1 cellular context compared by ENCODE assay signal in genomic region chr3:143119009-143119914, GRCh38.
TF ChIP-seq lines count a peak whose summit lies in the region.

CHST2 (plus strand) TSS chr3:143119771; CDS start chr3:143120817, 1,046 bp downstream.

TF ChIP-seq in K562, 482 proteins besides CTCF, POLR2A, EP300 and RAD21 (continued from another document and continues in another):
- TF ChIP-seq TSHZ1 (CRISPR knock-in tag; IDR thresholded peaks at IDR 0.05) (peak; percentile 15; the same call in 1 of the 2 replicates), SNRNP70 (optimal IDR thresholded peaks at IDR 0.05; ENCODE audit: low read depth, low read length) (no peak), ZNF398 (CRISPR knock-in tag; IDR thresholded peaks at IDR 0.05) (no peak), SOX6 (IDR thresholded peaks at IDR 0.05) (peak; percentile 14; the same call in 1 of the 2 replicates), ZMIZ1 (IDR thresholded peaks at IDR 0.05; ENCODE audit: low read depth in 2 of 2, low read length in 2 of 2) (0 out of 4 replicates have a peak, but pooled peaks of 1 of the 2 experiments have one; percentile 22), TEAD4 (IDR thresholded peaks at IDR 0.05; ENCODE audit: low read length) (0 out of 2 replicates have a peak, but pooled peaks have one; percentile 6), TEAD4 (CRISPR knock-in tag; IDR thresholded peaks at IDR 0.05; ENCODE audit: borderline replicate concordance) (no peak), CBFB (CRISPR knock-in tag; IDR thresholded peaks at IDR 0.05) (no peak), KDM1A (IDR thresholded peaks at IDR 0.05) (peak; percentile 77 to 80), TAF9B (IDR thresholded peaks at IDR 0.05; ENCODE audit: partially characterized antibody) (peak; percentile 57), IFI16 (CRISPR knock-in tag; IDR thresholded peaks at IDR 0.05) (no peak), ZNF589 (CRISPR knock-in tag; IDR thresholded peaks at IDR 0.05; ENCODE audit: low read depth) (peak; percentile 65; the same call in 1 of the 2 replicates), ETS2 (tag; IDR thresholded peaks at IDR 0.05; ENCODE audit: borderline replicate concordance, poor library complexity, severe bottlenecking) (peak; percentile 78), CLOCK (CRISPR knock-in tag; IDR thresholded peaks at IDR 0.05; ENCODE audit: borderline replicate concordance) (no peak), ZBTB9 (CRISPR knock-in tag; IDR thresholded peaks at IDR 0.05) (peak; percentile 66; the same call in 1 of the 2 replicates), PHF8 (IDR thresholded peaks at IDR 0.05; ENCODE audit: borderline replicate concordance, low read length) (peak; percentile 85), GTF2A2 (tag; IDR thresholded peaks at IDR 0.05) (peak; percentile 36; the same call in 1 of the 2 replicates), GATAD2B (IDR thresholded peaks at IDR 0.05; ENCODE audit: borderline replicate concordance) (peak; percentile 35; the same call in 1 of the 2 replicates), PRPF4 (IDR thresholded peaks at IDR 0.05; ENCODE audit: insufficient read depth, low read depth, low read length, poor library complexity, severe bottlenecking) (no peak), ZNF263 (CRISPR knock-in tag; IDR thresholded peaks at IDR 0.05; ENCODE audit: borderline replicate concordance) (peak; percentile 60; the same call in 1 of the 2 replicates), TBP (optimal IDR thresholded peaks at IDR 0.05; ENCODE audit: low read depth, low read length) (peak; percentile 40), RB1 (IDR thresholded peaks at IDR 0.05; ENCODE audit: low read depth) (peak; percentile 12; the same call in 1 of the 2 replicates), GMEB1 (CRISPR knock-in tag; IDR thresholded peaks at IDR 0.05) (peak; percentile 73), PKNOX1 (IDR thresholded peaks at IDR 0.05) (peak; percentile 97), TEAD1 (CRISPR knock-in tag; IDR thresholded peaks at IDR 0.05) (no peak), POLR2G (IDR thresholded peaks at IDR 0.05; ENCODE audit: low read depth, low read length) (peak; percentile 93), TBL1XR1 (IDR thresholded peaks at IDR 0.05; ENCODE audit: low read length in 2 of 2) (peak; percentile 23 to 35; a peak in 1 of 4 replicates), E2F1 (CRISPR knock-in tag; IDR thresholded peaks at IDR 0.05) (peak; percentile 61; the same call in 1 of the 2 replicates), HDAC6 (IDR thresholded peaks at IDR 0.05; ENCODE audit: low read depth, low read length) (no peak), MLLT1 (IDR thresholded peaks at IDR 0.05) (0 out of 4 replicates have a peak, but pooled peaks of 1 of the 2 experiments have one; percentile 15)
